In genomic region chr15:91706366-91707032, GRCh38 we compare ENCODE assay signal across 8 cellular contexts.
DNase-seq lines count a peak whose midpoint lies in the region; ATAC-seq and TF ChIP-seq lines count a peak whose summit lies in the region.

No MANE protein-coding gene starts in this region.

- H3K27me3 Mint-ChIP-seq in activated CD4-positive, alpha-beta T cell treated with anti-CD3 and anti-CD28 coated beads, Interleukin-2, amount 10 ng/mL, durations not matched to agents 7 days and 5 days = peaks cover 20% of the 10 kb centered on the region
- H3K27me3 Mint-ChIP-seq in dendritic cell treated with granulocyte-macrophage colony-stimulating factor and Interleukin-4, amounts not matched to agents 40 ng/mL and 50 ng/mL, for 4 days = peaks cover 13% of the 10 kb centered on the region

- peak; percentile 54 for DNase-seq in G401 (ENCODE audit: low spot score)
- DNase-seq in NCI-H460 (ENCODE audit: extremely low read depth, low read depth) = peak; percentile 33
- peak; percentile 95 for DNase-seq in activated CD4-positive, alpha-beta T cell treated with anti-CD3 and anti-CD28 coated beads, Interleukin-2, amount 10 ng/mL, durations not matched to agents 7 days and 5 days
- peak; percentile 77 for DNase-seq in lower lobe of right lung
- peak; percentile 52 for DNase-seq in stimulated activated CD8-positive, alpha-beta memory T cell treated with anti-CD3 and anti-CD28 coated beads, Interleukin-15, amount 100 ng/mL, for 24 hours (ENCODE audit: low read depth)

- H3K4me3 ChIP-seq in lower lobe of right lung = no peak overlapping the region

- H3K36me3 Mint-ChIP-seq in activated CD4-positive, alpha-beta T cell treated with anti-CD3 and anti-CD28 coated beads, Interleukin-2, amount 10 ng/mL, durations not matched to agents 7 days and 5 days (ENCODE audit: low read depth) = no peaks in the 10 kb centered on the region
- H3K36me3 Mint-ChIP-seq in dendritic cell treated with granulocyte-macrophage colony-stimulating factor and Interleukin-4, amounts not matched to agents 40 ng/mL and 50 ng/mL, for 4 days (ENCODE audit: low read depth) = no peaks in the 10 kb centered on the region

- peak overlapping the region; percentile 17 for H3K4me3 Mint-ChIP-seq in activated CD4-positive, alpha-beta T cell treated with anti-CD3 and anti-CD28 coated beads, Interleukin-2, amount 10 ng/mL, durations not matched to agents 7 days and 5 days
- H3K4me3 Mint-ChIP-seq in dendritic cell treated with granulocyte-macrophage colony-stimulating factor and Interleukin-4, amounts not matched to agents 40 ng/mL and 50 ng/mL, for 4 days = peak overlapping the region; percentile 72

- H3K27ac ChIP-seq in lower lobe of right lung = peak overlapping the region; percentile 54

- TF ChIP-seq CTCF in lower lobe of right lung (IDR thresholded peaks at IDR 0.05) = peak; percentile 86

- H3K27ac Mint-ChIP-seq in activated CD4-positive, alpha-beta T cell treated with anti-CD3 and anti-CD28 coated beads, Interleukin-2, amount 10 ng/mL, durations not matched to agents 7 days and 5 days = peak overlapping the region; percentile 90
- peak overlapping the region; percentile 91 for H3K27ac Mint-ChIP-seq in dendritic cell treated with granulocyte-macrophage colony-stimulating factor and Interleukin-4, amounts not matched to agents 40 ng/mL and 50 ng/mL, for 4 days

- POLR2A ChIA-PET in activated CD4-positive, alpha-beta T cell treated with anti-CD3 and anti-CD28 coated beads, Interleukin-2, amount 10 ng/mL, durations not matched to agents 7 days and 5 days (lab: Charles Lee) = interaction anchor here (0.6 to 1.0 kb wide), 3 partner anchors 147 to 391 kb away, joined by 3 read pairs; partner anchors contain the start of gene SLCO3A1

- CTCF ChIA-PET in activated CD4-positive, alpha-beta T cell treated with anti-CD3 and anti-CD28 coated beads, Interleukin-2, amount 10 ng/mL, durations not matched to agents 7 days and 5 days (lab: Charles Lee) = interaction anchor here (0.6 to 3.2 kb wide), 23 partner anchors 9 to 1446 kb away, joined by 3 to 30 read pairs (median 4); no protein-coding TSS in a partner anchor

- no peaks in the 10 kb centered on the region for H3K36me3 ChIP-seq in lower lobe of right lung

- intact Hi-C loops in dendritic cell treated with granulocyte-macrophage colony-stimulating factor and Interleukin-4, amounts not matched to agents 40 ng/mL and 50 ng/mL, for 4 days (cut with micrococcal nuclease) = loop anchor here (5.0 to 10.0 kb wide), 2 partner anchors 146 to 368 kb away; partner anchors contain the start of gene SLCO3A1
- intact Hi-C loops in lower lobe of right lung (cut with DNase I) = loop anchor here (10.0 kb wide), 1 partner anchor 378 kb away; no protein-coding TSS in a partner anchor

- no peaks in the 10 kb centered on the region for H3K27me3 ChIP-seq in lower lobe of right lung (ENCODE audit: low read depth)

- peaks cover 27% of the 10 kb centered on the region for H3K4me1 Mint-ChIP-seq in activated CD4-positive, alpha-beta T cell treated with anti-CD3 and anti-CD28 coated beads, Interleukin-2, amount 10 ng/mL, durations not matched to agents 7 days and 5 days
- H3K4me1 Mint-ChIP-seq in dendritic cell treated with granulocyte-macrophage colony-stimulating factor and Interleukin-4, amounts not matched to agents 40 ng/mL and 50 ng/mL, for 4 days (ENCODE audit: low read depth) = peaks cover 45% of the 10 kb centered on the region

- H3K4me1 ChIP-seq in lower lobe of right lung = peaks cover 15% of the 10 kb centered on the region

- no peaks in the 10 kb centered on the region for H3K9me3 Mint-ChIP-seq in activated CD4-positive, alpha-beta T cell treated with anti-CD3 and anti-CD28 coated beads, Interleukin-2, amount 10 ng/mL, durations not matched to agents 7 days and 5 days
- H3K9me3 Mint-ChIP-seq in dendritic cell treated with granulocyte-macrophage colony-stimulating factor and Interleukin-4, amounts not matched to agents 40 ng/mL and 50 ng/mL, for 4 days = no peaks in the 10 kb centered on the region

- ATAC-seq in HG03103 (IDR thresholded peaks at IDR 0.05; ENCODE audit: low read depth, unreplicated experiment) (peak; percentile 65), lower lobe of right lung (peak; percentile 87 to 94), GM21360 (IDR thresholded peaks at IDR 0.05; ENCODE audit: unreplicated experiment) (no peak)

- in situ Hi-C loops in G401 (cut with HindIII; ENCODE audit: low sequenced_read_pairs) = no loop called here

- no peaks in the 10 kb centered on the region for H3K9me3 ChIP-seq in lower lobe of right lung

Comparison
In these comparisons a context has a peak if more than half of its experiments do, and no peak if none do; other contexts are left out.
1. DNase-seq: peak in every context shown above with its lines; median percentile 95 in activated CD4-positive, alpha-beta T cell treated with anti-CD3 and anti-CD28 coated beads, Interleukin-2, amount 10 ng/mL, durations not matched to agents 7 days and 5 days; 77 in lower lobe of right lung; 54 in G401; 52 in stimulated activated CD8-positive, alpha-beta memory T cell treated with anti-CD3 and anti-CD28 coated beads, Interleukin-15, amount 100 ng/mL, for 24 hours; 33 in NCI-H460.